1 cellular context compared by ENCODE assay signal in the genomic region with DNA sequence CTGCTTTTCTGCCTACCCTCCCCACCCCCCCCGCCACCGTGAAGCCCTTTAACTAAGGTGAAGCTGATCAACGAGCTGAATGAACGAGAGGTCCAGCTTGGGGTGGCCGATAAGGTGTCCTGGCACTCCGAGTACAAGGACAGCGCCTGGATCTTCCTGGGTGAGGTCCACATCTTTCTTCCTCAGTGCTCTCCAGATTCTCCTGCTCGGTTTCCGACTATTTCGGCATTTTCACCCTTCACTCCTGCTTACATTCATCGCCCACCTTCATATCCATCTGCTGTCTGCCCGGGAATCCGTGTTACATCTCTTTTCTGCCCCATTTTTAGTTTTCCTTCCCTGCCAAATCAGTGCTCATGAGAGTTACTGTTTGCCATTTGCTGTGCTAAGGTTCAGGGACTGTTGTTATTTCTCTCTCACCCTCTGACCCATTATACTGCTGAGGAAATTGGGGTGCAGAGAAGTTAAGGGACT.
TF ChIP-seq lines count a peak whose summit lies in the region.

No MANE protein-coding gene starts in this region.

TF ChIP-seq in K562, 482 proteins besides CTCF, POLR2A, EP300 and RAD21 (continued from another document):
- TF ChIP-seq, protein P1, sequence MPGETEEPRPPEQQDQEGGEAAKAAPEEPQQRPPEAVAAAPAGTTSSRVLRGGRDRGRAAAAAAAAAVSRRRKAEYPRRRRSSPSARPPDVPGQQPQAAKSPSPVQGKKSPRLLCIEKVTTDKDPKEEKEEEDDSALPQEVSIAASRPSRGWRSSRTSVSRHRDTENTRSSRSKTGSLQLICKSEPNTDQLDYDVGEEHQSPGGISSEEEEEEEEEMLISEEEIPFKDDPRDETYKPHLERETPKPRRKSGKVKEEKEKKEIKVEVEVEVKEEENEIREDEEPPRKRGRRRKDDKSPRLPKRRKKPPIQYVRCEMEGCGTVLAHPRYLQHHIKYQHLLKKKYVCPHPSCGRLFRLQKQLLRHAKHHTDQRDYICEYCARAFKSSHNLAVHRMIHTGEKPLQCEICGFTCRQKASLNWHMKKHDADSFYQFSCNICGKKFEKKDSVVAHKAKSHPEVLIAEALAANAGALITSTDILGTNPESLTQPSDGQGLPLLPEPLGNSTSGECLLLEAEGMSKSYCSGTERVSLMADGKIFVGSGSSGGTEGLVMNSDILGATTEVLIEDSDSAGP (CRISPR knock-in tag; IDR thresholded peaks at IDR 0.05) = no peak
- peak; percentile 4 for TF ChIP-seq RBBP5 (IDR thresholded peaks at IDR 0.05; ENCODE audit: borderline replicate concordance, insufficient read depth, low read length, poor library complexity, severe bottlenecking)
- TF ChIP-seq, protein P2, sequence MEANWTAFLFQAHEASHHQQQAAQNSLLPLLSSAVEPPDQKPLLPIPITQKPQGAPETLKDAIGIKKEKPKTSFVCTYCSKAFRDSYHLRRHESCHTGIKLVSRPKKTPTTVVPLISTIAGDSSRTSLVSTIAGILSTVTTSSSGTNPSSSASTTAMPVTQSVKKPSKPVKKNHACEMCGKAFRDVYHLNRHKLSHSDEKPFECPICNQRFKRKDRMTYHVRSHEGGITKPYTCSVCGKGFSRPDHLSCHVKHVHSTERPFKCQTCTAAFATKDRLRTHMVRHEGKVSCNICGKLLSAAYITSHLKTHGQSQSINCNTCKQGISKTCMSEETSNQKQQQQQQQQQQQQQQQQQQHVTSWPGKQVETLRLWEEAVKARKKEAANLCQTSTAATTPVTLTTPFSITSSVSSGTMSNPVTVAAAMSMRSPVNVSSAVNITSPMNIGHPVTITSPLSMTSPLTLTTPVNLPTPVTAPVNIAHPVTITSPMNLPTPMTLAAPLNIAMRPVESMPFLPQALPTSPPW (CRISPR knock-in tag; IDR thresholded peaks at IDR 0.05) = peak; percentile 7; the same call in 1 of the 2 replicates
